Comparison of ENCODE assay signal across 8 cellular contexts in genomic region chr22:39215430-39216142, GRCh38. TPM values are rescaled to one million over a fixed set of nuclear protein-coding genes. Genes with fewer than 3 reads are reported as not detected.
DNase-seq lines count a peak whose midpoint lies in the region; FAIRE-seq and TF ChIP-seq lines count a peak whose summit lies in the region.

No MANE protein-coding gene starts in this region.

- no peaks in the 10 kb centered on the region for H3K4me1 ChIP-seq in testis

- H3K27me3 ChIP-seq in testis, result no peaks in the 10 kb centered on the region

- H3K4me3 ChIP-seq in NB4 (ENCODE audit: low read depth, low read length) (no peak overlapping the region), testis (no peak overlapping the region)

- TF ChIP-seq POLR2A in NB4 (IDR thresholded peaks at IDR 0.05; ENCODE audit: extremely low read depth, insufficient read length) (no peak), testis (IDR thresholded peaks at IDR 0.05) (no peak), GM12892 (IDR thresholded peaks at IDR 0.05; ENCODE audit: low read depth, low read length) (no peak)

- no peaks in the 10 kb centered on the region for H3K36me3 ChIP-seq in testis (ENCODE audit: low read depth, missing control alignments)

- intact Hi-C loops in posterior vena cava (cut with DNase I) (no loop called here), testis (cut with DNase I; ENCODE audit: low total_unique reads) (no loop called here)

- no peak for FAIRE-seq in GM12892 (lab: Jason Lieb, UNC)

- peak; percentile 44 for TF ChIP-seq CTCF in NB4 (IDR thresholded peaks at IDR 0.05; ENCODE audit: low read depth, low read length)
- TF ChIP-seq CTCF in testis (IDR thresholded peaks at IDR 0.05), result peak in 1 of 3 experiments; percentile 23

- DNase-seq in NCI-H146 (lab: John Stamatoyannopoulos, UW), result peak; percentile 21
- no peak for DNase-seq in NCI-H146 treated with DMSO at 0.1 percent for 48 hours (lab: John Stamatoyannopoulos, UW; ENCODE audit: unreplicated experiment)
- DNase-seq in NB4 (ENCODE audit: low read depth), result no peak
- DNase-seq in ecto neural progenitor cell (ENCODE audit: low spot score), result peak; percentile 48
- DNase-seq in posterior vena cava (ENCODE audit: low spot score), result peak; percentile 45
- DNase-seq in SK-N-DZ (ENCODE audit: low spot score), result no peak
- DNase-seq in testis, result no peak
- no peak for DNase-seq in GM12892 (ENCODE audit: insufficient read length)

- WGBS in testis, 2 donors, result 71 to 72% methylated on average over 11 to 14 of the region's 14 CpGs

- H3K9me3 ChIP-seq in testis, result no peaks in the 10 kb centered on the region

- H3K27ac ChIP-seq in testis, result no peak overlapping the region

RNA-seq across cellular contexts. Expression of gene PDGFB, which starts 29.2 kb away (rescaled TPM):
- 1 to 10 TPM; 7.5 to 8.1 TPM for total RNA-seq in posterior vena cava
- 0.20 and 0.42 TPM in 2 replicates for polyA plus RNA-seq in SK-N-DZ (2014; cell fraction: cytosol; rRNA removed)
- 0.28 and 0.76 TPM in 2 replicates for polyA plus RNA-seq in SK-N-DZ (2014; cell fraction: nucleus; rRNA removed)
- total RNA-seq in testis, result 10 to 100 TPM in 1 of 2 donors, 1 to 10 TPM in 1; 9.8 to 13.3 TPM
- polyA plus RNA-seq in testis (ENCODE audit: insufficient read depth, low read depth, low replicate concordance), result 7.7 TPM
- 0.64 TPM for polyA plus RNA-seq in GM12892 (2012; ENCODE audit: missing spikeins)

Comparison
In these comparisons a context has a peak if more than half of its experiments do, and no peak if none do; other contexts are left out.
1. DNase-seq: peak in NCI-H146 (single experiment), ecto neural progenitor cell (single experiment) and posterior vena cava (single experiment); none in NCI-H146 treated with DMSO at 0.1 percent for 48 hours (single experiment), NB4 (single experiment), SK-N-DZ (single experiment), testis (single experiment) and GM12892 (single experiment).